30 cellular contexts compared by ENCODE assay signal in the genomic region with DNA sequence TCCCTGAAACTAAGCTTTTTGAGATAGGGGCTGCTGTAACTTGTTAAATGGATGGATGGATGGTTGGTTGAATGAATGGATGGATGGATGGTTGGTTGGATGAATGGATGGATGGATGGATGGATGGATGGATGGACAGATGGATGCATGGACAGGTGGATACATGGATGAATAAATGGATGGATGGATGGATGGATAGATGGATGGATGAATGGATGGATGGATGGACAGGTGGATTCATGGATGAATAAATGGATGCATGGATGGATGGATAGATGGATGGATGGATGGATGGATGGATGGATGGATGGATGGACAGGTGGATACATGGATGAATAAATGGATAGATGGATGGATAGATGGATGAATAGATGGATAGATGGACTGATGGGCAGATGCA. TPM values are rescaled to one million over a fixed set of nuclear protein-coding genes. Genes with fewer than 3 reads are reported as not detected.
"Had no signal": no experiment of that assay in that cellular context is flagged by ENCODE, and none has a peak within 500 bp of the region (broad histone marks: within the 10 kb centered on the region; RNA-seq: fewer than 3 reads in every experiment).

No MANE protein-coding gene starts in this region.

- FAIRE-seq: colon, islet of Langerhans, keratinocyte had no signal

- H3K4me3 Mint-ChIP-seq: mesothelial cell of epicardium, naive B cell had no signal

- H3K4me3 ChIP-seq: coronary artery, dorsolateral prefrontal cortex, esophagus squamous epithelium, gastrocnemius medialis, heart right ventricle, left lung, lower lobe of right lung, mucosa of descending colon had no signal

- H3K27ac Mint-ChIP-seq: mesothelial cell of epicardium had no signal

- H3K27ac ChIP-seq: coronary artery, dorsolateral prefrontal cortex, epithelial cell of prostate, esophagus squamous epithelium, left lung, lower lobe of right lung had no signal

- H3K36me3 ChIP-seq: esophagus squamous epithelium, left lung, lower lobe of right lung had no signal

- H3K9me3 Mint-ChIP-seq: mesothelial cell of epicardium, naive B cell had no signal

- H3K27me3 ChIP-seq: dorsolateral prefrontal cortex, esophagus squamous epithelium, gastrocnemius medialis, heart right ventricle, left lung had no signal

- DNase-seq: dermis blood vessel endothelial cell; effector CD4-positive, alpha-beta T cell; effector memory CD4-positive, alpha-beta T cell; erythroblast; esophagus squamous epithelium; foreskin melanocyte; gastrocnemius medialis; glutamatergic neuron; head of caudate nucleus; heart right ventricle; hippocampal formation; left cardiac atrium; left lung; left ventricle myocardium superior; mesenchymal stem cell; mucosa of descending colon; naive B cell had no signal

- H3K36me3 Mint-ChIP-seq: mesothelial cell of epicardium, naive B cell had no signal

- H3K4me1 ChIP-seq: left lung had no signal

- H3K9me3 ChIP-seq: esophagus squamous epithelium, gastrocnemius medialis, heart right ventricle, left lung, lower lobe of right lung, mucosa of descending colon had no signal

- ATAC-seq: esophagus mucosa, gastrocnemius medialis, heart right ventricle, left cardiac atrium, left lung, left ventricle myocardium superior, lower lobe of right lung, mucosa of descending colon had no signal

RNA-seq across cellular contexts. Expression of a gene that starts 26.9 kb away (rescaled TPM):
- total RNA-seq: dermis blood vessel endothelial cell, lung microvascular endothelial cell had no signal

RNA-seq across cellular contexts. Expression of a gene that starts 57.9 kb away (rescaled TPM):
- total RNA-seq: dermis blood vessel endothelial cell, glomerular endothelial cell, lung microvascular endothelial cell, mesenteric fat pad, myocyte had no signal
